23 cellular contexts compared by ENCODE assay signal in the genomic region with DNA sequence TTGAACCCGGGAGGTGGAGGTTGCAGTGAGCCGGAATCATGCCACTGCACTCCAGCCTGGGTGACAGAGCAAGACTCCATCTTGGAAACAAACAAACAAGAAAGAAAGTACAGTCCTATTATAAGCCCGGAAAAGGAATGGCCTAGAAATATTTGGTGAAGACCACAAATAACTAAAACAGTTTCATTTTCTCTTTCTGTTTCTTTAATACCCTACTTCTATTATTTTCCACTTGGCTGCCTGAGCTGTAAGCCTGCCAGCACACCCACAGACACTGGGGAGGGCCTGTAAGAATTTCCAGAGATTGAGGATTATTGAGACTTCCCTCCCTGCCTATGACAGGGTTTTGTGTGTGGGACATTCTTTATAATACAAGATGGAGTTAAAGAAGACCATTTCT.
A peak's percentile ranks its signal among the peaks of the same experiment; 100 is the strongest.
DNase-seq lines count a peak whose midpoint lies in the region; ATAC-seq lines count a peak whose summit lies in the region.
"Had no signal": no experiment of that assay in that cellular context is flagged by ENCODE, and none has a peak within 500 bp of the region (broad histone marks: within the 10 kb centered on the region; RNA-seq: fewer than 3 reads in every experiment).

No MANE protein-coding gene starts in this region.

- DNase-seq in RPMI8226 = peak; percentile 57
- DNase-seq in putamen (ENCODE audit: low spot score) = peak; percentile 15
- no peak for DNase-seq in iPS-NIHi7 (ENCODE audit: extremely low spot score)
- no peak for DNase-seq in NCI-H526 (lab: John Stamatoyannopoulos, UW)
- DNase-seq: activated CD4-positive, alpha-beta T cell treated with anti-CD3 and anti-CD28 coated beads for 48 hours; activated T-cell treated with anti-CD3 and anti-CD28 coated beads, Interleukin-2, amount 50 U/mL, for 4 hours; C1 segment of cervical spinal cord; Caco-2; effector CD8-positive, alpha-beta T cell; glutamatergic neuron; H7; islet precursor cell; mucosa of descending colon; NCI-H146; NCI-H446 treated with DMSO at 0.1 percent for 48 hours; SIG-M5; small intestine; stimulated activated CD8-positive, alpha-beta memory T cell treated with anti-CD3 and anti-CD28 coated beads, Interleukin-4, amount 100 ng/mL, for 48 hours had no signal

- ATAC-seq in GM18870 (IDR thresholded peaks at IDR 0.05; ENCODE audit: unreplicated experiment) = peak; percentile 57
- peak; percentile 50 for ATAC-seq in HG02870 (IDR thresholded peaks at IDR 0.05; ENCODE audit: unreplicated experiment)
- no peak for ATAC-seq in HG03457 (IDR thresholded peaks at IDR 0.05; ENCODE audit: unreplicated experiment)
- ATAC-seq: activated T-cell treated with anti-CD3 and anti-CD28 coated beads, Interleukin-2, amount 50 U/mL, for 4 hours; K562; mucosa of descending colon; Panc1 had no signal

Comparison
In these comparisons a context has a peak if more than half of its experiments do, and no peak if none do; other contexts are left out.
1. DNase-seq: peak in RPMI8226 (single experiment) and putamen (single experiment); none in iPS-NIHi7 (single experiment) and NCI-H526 (0 of 2).